Comparison of ENCODE assay signal across 8 cellular contexts in the genomic region with DNA sequence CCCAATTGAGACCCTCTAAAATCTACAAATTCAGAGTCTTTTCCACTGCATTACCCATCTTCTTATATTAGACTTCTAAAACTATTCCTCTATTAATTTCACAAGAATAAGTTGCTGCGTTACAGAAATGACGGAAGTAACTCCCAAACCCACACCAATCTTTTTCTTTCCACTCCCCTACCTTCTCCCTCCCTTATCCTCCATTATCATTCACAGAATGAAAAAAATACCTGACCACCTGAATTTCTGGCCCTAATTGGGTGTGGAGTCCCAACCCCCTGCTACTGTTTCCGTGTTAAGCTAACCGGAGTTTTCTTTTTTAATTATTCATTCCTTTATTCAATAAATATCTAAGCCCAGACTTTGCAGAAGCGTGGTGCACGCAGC. TPM values are rescaled to one million over a fixed set of nuclear protein-coding genes. Genes with fewer than 3 reads are reported as not detected.
DNase-seq lines count a peak whose midpoint lies in the region; ATAC-seq, FAIRE-seq and TF ChIP-seq lines count a peak whose summit lies in the region.

No MANE protein-coding gene starts in this region.

- H3K27me3 Mint-ChIP-seq in activated naive CD8-positive, alpha-beta T cell treated with anti-CD3 and anti-CD28 coated beads, Interleukin-2, amount 50 U/mL, for 24 hours, result no peaks in the 10 kb centered on the region

- FAIRE-seq in frontal cortex (lab: Jason Lieb, UNC), result no peak

- ATAC-seq in left cardiac atrium (peak; percentile 1 to 10), Right ventricle myocardium inferior (no peak), HG02840 (IDR thresholded peaks at IDR 0.05; ENCODE audit: low FRiP score, unreplicated experiment) (no peak)
- ATAC-seq in activated naive CD8-positive, alpha-beta T cell treated with anti-CD3 and anti-CD28 coated beads, Interleukin-2, amount 50 U/mL, for 24 hours, result no peak

- peak overlapping the region; percentile 90 for H3K27ac ChIP-seq in HL-60 (replicated peaks)
- H3K27ac ChIP-seq in temporal lobe (ENCODE audit: low read depth, low read length), result peak overlapping the region; percentile 76

- H3K27ac Mint-ChIP-seq in activated naive CD8-positive, alpha-beta T cell treated with anti-CD3 and anti-CD28 coated beads, Interleukin-2, amount 50 U/mL, for 24 hours, result peak overlapping the region; percentile 93

- TF ChIP-seq CTCF in HL-60 (IDR thresholded peaks at IDR 0.05; ENCODE audit: insufficient read depth, low read length), result no peak

- peaks cover 37% of the 10 kb centered on the region for H3K4me1 Mint-ChIP-seq in activated naive CD8-positive, alpha-beta T cell treated with anti-CD3 and anti-CD28 coated beads, Interleukin-2, amount 50 U/mL, for 24 hours

- DNase-seq in left cardiac atrium, result no peak
- no peak for DNase-seq in Right ventricle myocardium inferior (ENCODE audit: missing footprints)
- DNase-seq in HL-60 (ENCODE audit: low read depth in 1 of 2, low spot score in 1 of 2), result no peak
- no peak for DNase-seq in activated naive CD8-positive, alpha-beta T cell treated with anti-CD3 and anti-CD28 coated beads, Interleukin-2, amount 50 U/mL, for 24 hours
- DNase-seq in iris pigment epithelial cell (ENCODE audit: low read depth), result peak; percentile 4
- no peak for DNase-seq in frontal cortex (ENCODE audit: low spot score in 2 of 2)

- H3K36me3 Mint-ChIP-seq in activated naive CD8-positive, alpha-beta T cell treated with anti-CD3 and anti-CD28 coated beads, Interleukin-2, amount 50 U/mL, for 24 hours (ENCODE audit: low read depth), result peaks cover 15% of the 10 kb centered on the region

- H3K4me3 Mint-ChIP-seq in activated naive CD8-positive, alpha-beta T cell treated with anti-CD3 and anti-CD28 coated beads, Interleukin-2, amount 50 U/mL, for 24 hours, result peak overlapping the region; percentile 96

- no peaks in the 10 kb centered on the region for H3K27me3 ChIP-seq in HL-60 (ENCODE audit: insufficient read depth, poor library complexity, severe bottlenecking)

- intact Hi-C loops in left cardiac atrium (cut with DNase I) (no loop called here), Right ventricle myocardium inferior (cut with DNase I) (loop anchor here (2.0 to 5.0 kb wide), 2 partner anchors 61 to 94 kb away; a partner anchor contains a TSS)

- peak overlapping the region; percentile 97 for H3K4me3 ChIP-seq in HL-60 (replicated peaks; ENCODE audit: insufficient read depth, low read length)

- no peaks in the 10 kb centered on the region for H3K9me3 Mint-ChIP-seq in activated naive CD8-positive, alpha-beta T cell treated with anti-CD3 and anti-CD28 coated beads, Interleukin-2, amount 50 U/mL, for 24 hours

RNA-seq across cellular contexts. Expression of a gene that starts 0.6 kb away (rescaled TPM):
- total RNA-seq in left cardiac atrium (10 to 100 TPM; 43.0 to 43.1 TPM), Right ventricle myocardium inferior (45.5 TPM), temporal lobe (82.6 TPM), frontal cortex (143 TPM)

Comparison
In these comparisons a context has a peak if more than half of its experiments do, and no peak if none do; other contexts are left out.
1. ATAC-seq: peak in left cardiac atrium (2 of 2); none in Right ventricle myocardium inferior (single experiment), activated naive CD8-positive, alpha-beta T cell treated with anti-CD3 and anti-CD28 coated beads, Interleukin-2, amount 50 U/mL, for 24 hours (single experiment) and HG02840 (single experiment).